Comparison of ENCODE assay signal across 8 cellular contexts in genomic region chr6:157460182-157460999, GRCh38.
DNase-seq lines count a peak whose midpoint lies in the region; ATAC-seq, FAIRE-seq and TF ChIP-seq lines count a peak whose summit lies in the region.
"Had no signal": no experiment of that assay in that cellular context is flagged by ENCODE, and none has a peak within 500 bp of the region (broad histone marks: within the 10 kb centered on the region; RNA-seq: fewer than 3 reads in every experiment).

No MANE protein-coding gene starts in this region.

- no peak overlapping the region for H2AK5ac ChIP-seq in mesenchymal stem cell (ENCODE audit: low read length, severe bottlenecking)

- peak overlapping the region; percentile 52 for H3K27ac ChIP-seq in mesenchymal stem cell (ENCODE audit: low read length, poor library complexity, severe bottlenecking)
- H3K27ac ChIP-seq: SK-N-MC had no signal

- peaks cover 12% of the 10 kb centered on the region for H3K4me1 ChIP-seq in mesenchymal stem cell (ENCODE audit: control insufficient read depth, insufficient read depth, low read depth, low read length)

- no peak overlapping the region for H2AFZ ChIP-seq in mesenchymal stem cell (ENCODE audit: low read depth, low read length)

- no peak overlapping the region for H3K23ac ChIP-seq in mesenchymal stem cell (ENCODE audit: low read length in 2 of 2)

- H2BK12ac ChIP-seq in mesenchymal stem cell (ENCODE audit: low read length in 2 of 2), result no peak overlapping the region

- no peak overlapping the region for H3K4me3 ChIP-seq in mesenchymal stem cell (ENCODE audit: insufficient read depth in 1 of 2, low read depth in 1 of 2, low read length in 2 of 2)
- H3K4me3 ChIP-seq: SK-N-MC had no signal

- no peak for TF ChIP-seq CTCF in GM13977 (IDR thresholded peaks at IDR 0.05; ENCODE audit: extremely low read depth, insufficient read depth, missing control alignments)

- H4K91ac ChIP-seq in mesenchymal stem cell (ENCODE audit: low read length), result no peak overlapping the region

- H3K27me3 ChIP-seq in mesenchymal stem cell (ENCODE audit: control insufficient read depth in 1 of 2, insufficient read depth in 1 of 2, low read length in 2 of 2), result no peaks in the 10 kb centered on the region

- DNase-seq in GM13977 (ENCODE audit: low spot score), result peak; percentile 30
- DNase-seq in RCC 7860 (ENCODE audit: low spot score), result peak; percentile 16
- DNase-seq in mesenchymal stem cell, result no peak
- DNase-seq in putamen (ENCODE audit: low spot score), result no peak
- no peak for DNase-seq in NCI-H524 (lab: John Stamatoyannopoulos, UW)
- no peak for DNase-seq in NCI-H1694 (lab: John Stamatoyannopoulos, UW)

- H3K9ac ChIP-seq in mesenchymal stem cell (ENCODE audit: low read length), result no peak overlapping the region

- peak overlapping the region in 1 of 2 experiments; percentile 19 for H3K14ac ChIP-seq in mesenchymal stem cell (ENCODE audit: low read length in 2 of 2)

- ATAC-seq in GM21390 (IDR thresholded peaks at IDR 0.05; ENCODE audit: unreplicated experiment), result peak; percentile 6

- in situ Hi-C loops in GM13977 (cut with MboI; ENCODE audit: low pct_unique_long_range_greater_than_20kb, low sequenced_read_pairs, unreplicated experiment), result no loop called here

- FAIRE-seq in RCC 7860 (lab: Jason Lieb, UNC), result no peak

- H3K36me3 ChIP-seq in mesenchymal stem cell (ENCODE audit: control insufficient read depth in 1 of 2, insufficient read depth in 2 of 2, low read depth in 1 of 2, low read length in 2 of 2), result peaks cover 0 to under 1% of the 10 kb centered on the region in 2 experiments

- H2BK120ac ChIP-seq in mesenchymal stem cell (ENCODE audit: low read depth, low read length), result no peak overlapping the region

- no peak overlapping the region for H4K8ac ChIP-seq in mesenchymal stem cell (ENCODE audit: low read length)

- H3K4me2 ChIP-seq in mesenchymal stem cell (ENCODE audit: low read length, poor library complexity, severe bottlenecking), result no peak overlapping the region

- 86% methylated on average over 8 of the region's 9 CpGs for WGBS in mesenchymal stem cell

- H3K18ac ChIP-seq in mesenchymal stem cell (ENCODE audit: low read depth in 1 of 2, low read length in 2 of 2), result no peak overlapping the region

- H2BK5ac ChIP-seq in mesenchymal stem cell (ENCODE audit: low read depth, low read length, poor library complexity, severe bottlenecking), result no peak overlapping the region

- peaks cover 18% of the 10 kb centered on the region for H3K79me1 ChIP-seq in mesenchymal stem cell (replicated peaks; ENCODE audit: low read length, poor library complexity, severe bottlenecking)

- H2BK15ac ChIP-seq in mesenchymal stem cell (ENCODE audit: low read depth, poor library complexity, severe bottlenecking), result no peak overlapping the region

- H3K4ac ChIP-seq in mesenchymal stem cell (ENCODE audit: low read depth in 1 of 2, low read length in 2 of 2), result no peak overlapping the region

- H3K9me3 ChIP-seq in mesenchymal stem cell (ENCODE audit: control insufficient read depth, low read length), result no peaks in the 10 kb centered on the region

Comparison
In these comparisons a context has a peak if more than half of its experiments do, and no peak if none do; other contexts are left out.
1. DNase-seq: peak in GM13977 (single experiment) and RCC 7860 (single experiment); none in mesenchymal stem cell (single experiment), putamen (single experiment), NCI-H524 (0 of 2) and NCI-H1694 (single experiment).